ENCODE assay signal across 14 cellular contexts in the genomic region with DNA sequence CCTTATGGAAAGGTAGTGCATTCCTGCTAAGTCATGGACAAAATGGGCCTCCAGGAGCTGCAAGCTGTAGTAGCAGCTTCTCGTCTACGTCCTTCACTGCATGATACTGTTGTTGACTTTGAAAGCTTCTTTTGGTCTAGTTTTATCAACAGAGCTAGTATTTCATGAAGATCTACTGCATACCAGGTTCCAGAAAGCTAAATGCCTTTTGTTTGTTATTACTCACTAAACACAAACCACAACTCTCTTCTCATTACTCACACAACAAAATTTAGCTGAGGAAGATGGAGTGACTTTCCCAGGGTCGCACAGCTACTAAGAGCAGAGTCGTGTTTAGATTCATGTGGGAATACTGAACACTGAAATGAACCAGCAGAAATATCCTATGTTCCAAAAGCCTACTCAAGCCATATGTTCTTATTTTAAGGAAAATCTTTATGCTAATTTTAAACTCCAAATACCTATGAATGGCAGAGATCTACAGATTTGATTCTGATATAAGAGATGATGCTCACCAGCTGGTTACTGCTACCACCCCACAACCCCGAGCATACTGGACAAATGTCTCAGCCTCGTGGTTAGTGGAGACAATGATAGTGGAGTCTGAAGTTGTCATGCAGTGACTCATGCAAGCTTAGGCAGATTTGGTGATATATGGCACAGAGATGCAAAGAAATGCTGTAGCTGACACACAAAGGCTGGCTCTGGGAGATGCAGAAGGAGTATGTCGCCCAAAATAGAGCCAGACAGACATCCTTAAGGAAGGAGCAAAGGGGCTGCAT. TPM values are rescaled to one million over a fixed set of nuclear protein-coding genes. Genes with fewer than 3 reads are reported as not detected.
DNase-seq lines count a peak whose midpoint lies in the region; ATAC-seq, FAIRE-seq and TF ChIP-seq lines count a peak whose summit lies in the region.
"Had no signal": no experiment of that assay in that cellular context is flagged by ENCODE, and none has a peak within 500 bp of the region (broad histone marks: within the 10 kb centered on the region; RNA-seq: fewer than 3 reads in every experiment).

No MANE protein-coding gene starts in this region.

- no peak for FAIRE-seq in H54 (lab: Jason Lieb, UNC)

- POLR2A ChIA-PET in MCF 10A (lab: Yijun Ruan, JAX): interaction anchor here (0.6 to 2.8 kb wide), 7 partner anchors 37 to 100 kb away, joined by 3 to 5 read pairs (median 4); a partner anchor contains a TSS

- DNase-seq in MCF 10A (ENCODE audit: unreplicated experiment) (peak; percentile 38), breast epithelium (ENCODE audit: low spot score in 2 of 2) (no peak), RPMI8226 (peak; percentile 0), fibroblast of mammary gland (ENCODE audit: low read depth) (peak; percentile 73), superior temporal gyrus (ENCODE audit: extremely low spot score) (peak; percentile 34), AML-193 (lab: John Stamatoyannopoulos, UW) (no peak), H54 (ENCODE audit: insufficient read length, low spot score) (no peak)
- DNase-seq: activated CD4-positive, alpha-beta T cell treated with anti-CD3 and anti-CD28 coated beads for 1 hour; activated naive CD4-positive, alpha-beta T cell treated with anti-CD3 and anti-CD28 coated beads, Interleukin-2, amount 50 U/mL, for 16 hours; BE2C; NCI-H1092 treated with DMSO at 0.1 percent for 48 hours; SHP77 treated with DMSO at 0.1 percent for 48 hours; stimulated activated naive B cell treated with anti-CD40 and anti-IgM and Interleukin-4, amounts not matched to agents 10 μg/mL and 1 μg/mL and 100 μg/mL, for 72 hours had no signal

- no peaks in the 10 kb centered on the region for H3K9me3 Mint-ChIP-seq in MCF 10A (ENCODE audit: unreplicated experiment)
- H3K9me3 Mint-ChIP-seq: stimulated activated naive B cell treated with anti-CD40 and anti-IgM and Interleukin-4, amounts not matched to agents 10 μg/mL and 1 μg/mL and 100 μg/mL, for 72 hours had no signal

- CTCF ChIA-PET in MCF 10A (lab: Yijun Ruan, JAX): interaction anchor here (0.6 to 5.4 kb wide), 24 partner anchors 12 to 1245 kb away, joined by 3 to 46 read pairs (median 4); a partner anchor contains a TSS

- no peak for TF ChIP-seq POLR2A in breast epithelium (IDR thresholded peaks at IDR 0.05)
- no peak for TF ChIP-seq POLR2A in H54 (IDR thresholded peaks at IDR 0.05; ENCODE audit: low read depth, low read length)

- intact Hi-C loops in MCF 10A (cut with micrococcal nuclease): no loop called here
- intact Hi-C loops in breast epithelium (cut with DNase I; ENCODE audit: low total_unique reads): no loop called here

- no peaks in the 10 kb centered on the region for H3K9me3 ChIP-seq in breast epithelium
- H3K9me3 ChIP-seq: BE2C had no signal

- no peaks in the 10 kb centered on the region for H3K27me3 ChIP-seq in breast epithelium
- H3K27me3 ChIP-seq: BE2C had no signal

- TF ChIP-seq CTCF in MCF 10A (IDR thresholded peaks at IDR 0.05; ENCODE audit: unreplicated experiment) (no peak), breast epithelium (IDR thresholded peaks at IDR 0.05) (no peak), fibroblast of mammary gland (conservative IDR thresholded peaks at IDR 0.05; ENCODE audit: control insufficient read depth, insufficient read depth, low read depth, low read length) (no peak)

- H3K4me3 ChIP-seq in breast epithelium: no peak overlapping the region
- no peak overlapping the region for H3K4me3 ChIP-seq in fibroblast of mammary gland (ENCODE audit: control insufficient read depth, low read depth, low read length)

- BruUV-seq in MCF 10A (replicated peaks; lab: Mats Ljungman, UMichigan): no TSS peak

- H3K27ac Mint-ChIP-seq in MCF 10A (ENCODE audit: low read depth, unreplicated experiment): no peak overlapping the region
- H3K27ac Mint-ChIP-seq: stimulated activated naive B cell treated with anti-CD40 and anti-IgM and Interleukin-4, amounts not matched to agents 10 μg/mL and 1 μg/mL and 100 μg/mL, for 72 hours had no signal

- ATAC-seq in GM18873 (IDR thresholded peaks at IDR 0.05; ENCODE audit: low FRiP score, unreplicated experiment): no peak
- ATAC-seq: stimulated activated naive B cell treated with anti-CD40 and anti-IgM and Interleukin-4, amounts not matched to agents 10 μg/mL and 1 μg/mL and 100 μg/mL, for 72 hours had no signal

- no peaks in the 10 kb centered on the region for H3K27me3 Mint-ChIP-seq in MCF 10A (ENCODE audit: insufficient read depth, unreplicated experiment)
- H3K27me3 Mint-ChIP-seq: stimulated activated naive B cell treated with anti-CD40 and anti-IgM and Interleukin-4, amounts not matched to agents 10 μg/mL and 1 μg/mL and 100 μg/mL, for 72 hours had no signal

- no peaks in the 10 kb centered on the region for H3K36me3 Mint-ChIP-seq in MCF 10A (ENCODE audit: insufficient read depth, unreplicated experiment)

- peaks cover 20% of the 10 kb centered on the region for H3K4me1 Mint-ChIP-seq in MCF 10A (ENCODE audit: insufficient read depth, unreplicated experiment)

- no peak overlapping the region for H3K4me3 Mint-ChIP-seq in MCF 10A (ENCODE audit: unreplicated experiment)
- H3K4me3 Mint-ChIP-seq: stimulated activated naive B cell treated with anti-CD40 and anti-IgM and Interleukin-4, amounts not matched to agents 10 μg/mL and 1 μg/mL and 100 μg/mL, for 72 hours had no signal

- no peaks in the 10 kb centered on the region for H3K36me3 ChIP-seq in breast epithelium
- H3K36me3 ChIP-seq: BE2C had no signal

- H3K4me1 ChIP-seq in breast epithelium: no peaks in the 10 kb centered on the region
- H3K4me1 ChIP-seq: BE2C had no signal

- no peak overlapping the region for H3K27ac ChIP-seq in breast epithelium

RNA-seq across cellular contexts. Expression of a gene that starts 20.6 kb away (rescaled TPM):
- total RNA-seq in MCF 10A (2022) (5.2 and 5.9 TPM in 2 replicates), breast epithelium (10 to 100 TPM in 2 of 3 donors, 1 to 10 TPM in 1; 2.9 to 16.8 (median 11.1) TPM)

Comparison
In these comparisons a context has a peak if more than half of its experiments do, and no peak if none do; other contexts are left out.
1. DNase-seq: peak in MCF 10A (single experiment), RPMI8226 (single experiment), fibroblast of mammary gland (single experiment) and superior temporal gyrus (single experiment); none in breast epithelium (0 of 2), AML-193 (0 of 2) and H54 (single experiment).